In the genomic region with DNA sequence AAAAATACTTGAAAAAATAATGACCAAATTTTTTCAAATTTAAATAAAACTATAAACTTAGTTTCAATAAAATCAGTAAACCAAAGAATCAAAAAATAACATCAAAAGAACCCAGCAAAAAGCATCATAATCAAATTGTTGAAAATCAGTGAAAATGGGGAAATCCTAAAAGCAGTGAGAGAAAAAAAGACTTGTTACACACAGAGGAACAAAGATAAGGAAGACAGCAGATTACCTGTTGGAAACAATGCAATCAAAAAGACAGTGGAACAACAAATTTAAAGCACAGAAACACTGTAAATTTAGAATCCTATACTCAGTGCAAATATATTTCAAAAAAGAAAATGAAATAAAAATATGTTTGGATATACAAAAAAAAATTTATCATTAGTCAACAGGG, we compare ENCODE assay signal across 1 cellular context.
TF ChIP-seq lines count a peak whose summit lies in the region.

No MANE protein-coding gene starts in this region.

TF ChIP-seq in HepG2, 621 proteins besides CTCF, POLR2A, EP300 and RAD21 (continued from another document):
- TF ChIP-seq, protein P1, sequence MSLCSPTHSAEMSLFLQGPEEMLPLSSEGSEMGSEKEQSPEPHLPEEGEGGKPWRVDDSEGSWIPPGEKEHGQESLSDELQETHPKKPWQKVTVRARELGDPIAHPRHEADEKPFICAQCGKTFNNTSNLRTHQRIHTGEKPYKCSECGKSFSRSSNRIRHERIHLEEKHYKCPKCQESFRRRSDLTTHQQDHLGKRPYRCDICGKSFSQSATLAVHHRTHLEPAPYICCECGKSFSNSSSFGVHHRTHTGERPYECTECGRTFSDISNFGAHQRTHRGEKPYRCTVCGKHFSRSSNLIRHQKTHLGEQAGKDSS (CRISPR knock-in tag; IDR thresholded peaks at IDR 0.05; ENCODE audit: borderline replicate concordance, low read depth) = no peak
- no peak for TF ChIP-seq ZNF660 (CRISPR knock-in tag; IDR thresholded peaks at IDR 0.05; ENCODE audit: borderline replicate concordance, low read depth)
- TF ChIP-seq, protein P2, sequence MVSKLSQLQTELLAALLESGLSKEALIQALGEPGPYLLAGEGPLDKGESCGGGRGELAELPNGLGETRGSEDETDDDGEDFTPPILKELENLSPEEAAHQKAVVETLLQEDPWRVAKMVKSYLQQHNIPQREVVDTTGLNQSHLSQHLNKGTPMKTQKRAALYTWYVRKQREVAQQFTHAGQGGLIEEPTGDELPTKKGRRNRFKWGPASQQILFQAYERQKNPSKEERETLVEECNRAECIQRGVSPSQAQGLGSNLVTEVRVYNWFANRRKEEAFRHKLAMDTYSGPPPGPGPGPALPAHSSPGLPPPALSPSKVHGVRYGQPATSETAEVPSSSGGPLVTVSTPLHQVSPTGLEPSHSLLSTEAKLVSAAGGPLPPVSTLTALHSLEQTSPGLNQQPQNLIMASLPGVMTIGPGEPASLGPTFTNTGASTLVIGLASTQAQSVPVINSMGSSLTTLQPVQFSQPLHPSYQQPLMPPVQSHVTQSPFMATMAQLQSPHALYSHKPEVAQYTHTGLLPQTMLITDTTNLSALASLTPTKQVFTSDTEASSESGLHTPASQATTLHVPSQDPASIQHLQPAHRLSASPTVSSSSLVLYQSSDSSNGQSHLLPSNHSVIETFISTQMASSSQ (IDR thresholded peaks at IDR 0.05; ENCODE audit: low read depth) = no peak
- TF ChIP-seq, protein P2 (CRISPR knock-in tag; IDR thresholded peaks at IDR 0.05; ENCODE audit: borderline replicate concordance) = no peak
- TF ChIP-seq ZNF317 (CRISPR knock-in tag; IDR thresholded peaks at IDR 0.05) = peak; percentile 99
